ENCODE assay signal across 24 cellular contexts in genomic region chr10:130967784-130968183, GRCh38.
"Had no signal": no experiment of that assay in that cellular context is flagged by ENCODE, and none has a peak within 500 bp of the region (broad histone marks: within the 10 kb centered on the region; RNA-seq: fewer than 3 reads in every experiment).

No MANE protein-coding gene starts in this region.

- H3K9ac ChIP-seq: parathyroid adenoma had no signal

- H3K9me3 ChIP-seq: testis, transverse colon had no signal

- H3K4me1 ChIP-seq: gastroesophageal sphincter, parathyroid adenoma, testis, transverse colon had no signal

- H3K27me3 ChIP-seq: testis, transverse colon had no signal

- H3K36me3 ChIP-seq: gastroesophageal sphincter, transverse colon, WERI-Rb-1 had no signal

- DNase-seq: activated CD4-positive, alpha-beta T cell treated with anti-CD3 and anti-CD28 coated beads for 48 hours; activated CD4-positive, alpha-beta T cell treated with anti-CD3 and anti-CD28 coated beads, Interleukin-2, amount 50 U/mL, for 48 hours; activated CD8-positive, alpha-beta memory T cell treated with anti-CD3 and anti-CD28 coated beads for 24 hours; activated effector memory CD4-positive, alpha-beta T cell treated with Interleukin-2 at 50 U/mL for 16 hours; activated naive CD4-positive, alpha-beta T cell treated with Interleukin-2 at 50 U/mL for 16 hours; anterior cingulate cortex; effector CD8-positive, alpha-beta T cell; erythroblast; hippocampal formation; kidney; left colon; midbrain; naive thymus-derived CD4-positive, alpha-beta T cell; right cardiac atrium; stimulated activated CD4-positive, alpha-beta T cell treated with anti-CD3 and anti-CD28 coated beads, Interleukin-15, amount 100 ng/mL, for 24 hours; stimulated activated CD4-positive, alpha-beta T cell treated with anti-CD3 and anti-CD28 coated beads, Interleukin-2, amount 100 ng/mL, for 24 hours; stimulated activated naive CD4-positive, alpha-beta T cell treated with Interleukin-2 at 50 U/mL for 16 hours; T1000; testis; transverse colon; WERI-Rb-1 had no signal

- H3K4me3 ChIP-seq: gastroesophageal sphincter, testis, transverse colon had no signal

- ATAC-seq: activated CD4-positive, CD25-positive, alpha-beta regulatory T cell treated with anti-CD3 and anti-CD28 coated beads, Interleukin-2, amount 50 U/mL, for 24 hours; gastroesophageal sphincter; left colon; naive thymus-derived CD4-positive, alpha-beta T cell; right cardiac atrium had no signal

- H3K27ac ChIP-seq: gastroesophageal sphincter, parathyroid adenoma, testis, transverse colon, WERI-Rb-1 had no signal
